ENCODE assay signal across 22 cellular contexts in genomic region chr16:74307383-74307782, GRCh38.
"Had no signal": no experiment of that assay in that cellular context is flagged by ENCODE, and none has a peak within 500 bp of the region (broad histone marks: within the 10 kb centered on the region; RNA-seq: fewer than 3 reads in every experiment).

No MANE protein-coding gene starts in this region.

- H3K4me1 ChIP-seq: colonic mucosa, prostate gland, tibial artery had no signal

- H3K4me3 Mint-ChIP-seq: activated naive CD8-positive, alpha-beta T cell treated with anti-CD3 and anti-CD28 coated beads for 36 hours; effector memory CD8-positive, alpha-beta T cell; immature natural killer cell; naive thymus-derived CD8-positive, alpha-beta T cell; T-helper 1 cell treated with Interleukin-12 subunit alpha and Interleukin-12 subunit beta and Interleukin-4 antibody, amounts not matched to agents 30 μg/mL and 1 μg/mL, for 36 hours had no signal

- H3K27me3 Mint-ChIP-seq: activated naive CD8-positive, alpha-beta T cell treated with anti-CD3 and anti-CD28 coated beads for 36 hours; effector memory CD8-positive, alpha-beta T cell; naive thymus-derived CD8-positive, alpha-beta T cell had no signal

- H3K27me3 ChIP-seq: colonic mucosa, dorsolateral prefrontal cortex, esophagus muscularis mucosa, hepatocyte, tibial artery had no signal

- H3K79me2 ChIP-seq: hepatocyte had no signal

- FAIRE-seq: astrocyte, frontal cortex had no signal

- H3K4me3 ChIP-seq: colonic mucosa, dorsolateral prefrontal cortex, esophagus muscularis mucosa, hepatocyte, lung, prostate gland, tibial artery had no signal

- H2AFZ ChIP-seq: hepatocyte had no signal

- H3K9me3 Mint-ChIP-seq: activated naive CD8-positive, alpha-beta T cell treated with anti-CD3 and anti-CD28 coated beads for 36 hours; effector memory CD8-positive, alpha-beta T cell; immature natural killer cell; naive thymus-derived CD8-positive, alpha-beta T cell; T-helper 1 cell treated with Interleukin-12 subunit alpha and Interleukin-12 subunit beta and Interleukin-4 antibody, amounts not matched to agents 30 μg/mL and 1 μg/mL, for 36 hours had no signal

- H3K27ac Mint-ChIP-seq: activated naive CD8-positive, alpha-beta T cell treated with anti-CD3 and anti-CD28 coated beads for 36 hours; T-helper 1 cell treated with Interleukin-12 subunit alpha and Interleukin-12 subunit beta and Interleukin-4 antibody, amounts not matched to agents 30 μg/mL and 1 μg/mL, for 36 hours had no signal

- DNase-seq: activated CD4-positive, alpha-beta T cell treated with anti-CD3 and anti-CD28 coated beads for 48 hours; activated naive CD4-positive, alpha-beta T cell treated with Interleukin-2 at 50 U/mL for 16 hours; activated naive CD8-positive, alpha-beta T cell treated with anti-CD3 and anti-CD28 coated beads for 36 hours; activated T-cell treated with anti-CD3 and anti-CD28 coated beads, Interleukin-2, amount 50 U/mL, for 48 hours; colonic mucosa; dorsolateral prefrontal cortex; effector memory CD8-positive, alpha-beta T cell; glutamatergic neuron; immature natural killer cell; naive thymus-derived CD8-positive, alpha-beta T cell; right cardiac atrium; stimulated activated CD4-positive, alpha-beta T cell treated with anti-CD3 and anti-CD28 coated beads, Interleukin-4, amount 100 ng/mL, for 24 hours; stimulated activated naive CD8-positive, alpha-beta T cell treated with anti-CD3 and anti-CD28 coated beads, Interleukin-15, Interleukin-2, amounts not matched to agents 100 U/mL and 50 U/mL, for 24 hours; tibial artery had no signal

- H3K4me1 Mint-ChIP-seq: immature natural killer cell; naive thymus-derived CD8-positive, alpha-beta T cell had no signal

- H3K27ac ChIP-seq: colonic mucosa, esophagus muscularis mucosa, hepatocyte, prostate gland, tibial artery had no signal

- H3K4me2 ChIP-seq: hepatocyte had no signal

- H3K9me3 ChIP-seq: colonic mucosa, esophagus muscularis mucosa, prostate gland, tibial artery had no signal

- ATAC-seq: effector memory CD8-positive, alpha-beta T cell; left lobe of liver; naive thymus-derived CD8-positive, alpha-beta T cell; right cardiac atrium; stimulated activated naive CD8-positive, alpha-beta T cell treated with anti-CD3 and anti-CD28 coated beads, Interleukin-15, Interleukin-2, amounts not matched to agents 100 U/mL and 50 U/mL, for 24 hours had no signal
